Comparison of ENCODE assay signal across 8 cellular contexts in the genomic region with DNA sequence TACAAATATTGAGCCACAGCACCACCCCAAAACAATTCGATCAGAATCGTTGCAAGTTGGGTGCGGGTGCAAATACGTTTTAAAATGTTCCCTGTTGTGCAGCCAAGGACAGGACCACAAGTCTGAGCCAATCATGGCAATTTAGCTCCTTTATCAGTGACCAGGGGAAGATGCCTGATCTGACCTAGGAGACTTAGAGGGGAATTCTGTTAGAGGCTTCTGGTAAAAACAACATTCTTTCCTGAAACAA. TPM values are rescaled to one million over a fixed set of nuclear protein-coding genes. Genes with fewer than 3 reads are reported as not detected.
DNase-seq lines count a peak whose midpoint lies in the region; ATAC-seq, FAIRE-seq and TF ChIP-seq lines count a peak whose summit lies in the region.

No MANE protein-coding gene starts in this region.

- TF ChIP-seq CTCF in A549 (IDR thresholded peaks at IDR 0.05) (no peak), MCF 10A (IDR thresholded peaks at IDR 0.05; ENCODE audit: unreplicated experiment) (no peak)

- no peak for TF ChIP-seq EP300 in A549 (IDR thresholded peaks at IDR 0.05)

- no peaks in the 10 kb centered on the region for H3K9me3 ChIP-seq in A549
- H3K9me3 ChIP-seq in mononuclear cell (ENCODE audit: low read depth, low read length), result no peaks in the 10 kb centered on the region

- POLR2A ChIA-PET in A549 (lab: Yijun Ruan, JAX), result interaction anchor here (1.0 to 2.1 kb wide), 3 partner anchors 13 to 156 kb away, joined by 3 to 5 read pairs (median 5); partner anchors contain the start of gene PHF3
- POLR2A ChIA-PET in MCF 10A (lab: Yijun Ruan, JAX), result interaction anchor here (0.6 to 5.8 kb wide), 20 partner anchors 9 to 249 kb away, joined by 3 to 50 read pairs (median 4); partner anchors contain the start of gene PHF3

- CTCF ChIA-PET in A549 (lab: Yijun Ruan, JAX), result interaction anchor here (0.9 to 2.4 kb wide), 32 partner anchors 9 to 279 kb away, joined by 3 to 16 read pairs (median 5); partner anchors contain the start of gene PHF3
- CTCF ChIA-PET in MCF 10A (lab: Yijun Ruan, JAX), result interaction anchor here (0.7 to 6.4 kb wide), 43 partner anchors 9 to 248 kb away, joined by 3 to 61 read pairs (median 6); partner anchors contain the start of gene PHF3

- DNase-seq in A549 (ENCODE audit: low read depth in 1 of 2, low spot score in 1 of 2), result peak in 1 of 2 experiments; percentile 8
- DNase-seq in HK-2 (ENCODE audit: unreplicated experiment), result peak; percentile 19
- DNase-seq in MCF 10A (ENCODE audit: unreplicated experiment), result no peak
- DNase-seq in activated effector memory CD4-positive, alpha-beta T cell treated with anti-CD3 and anti-CD28 coated beads, Interleukin-2, amount 50 U/mL, for 16 hours, result no peak
- DNase-seq in dedifferentiated amniotic fluid mesenchymal stem cell (ENCODE audit: extremely low spot score), result no peak
- no peak for DNase-seq in DMS153 treated with DMSO at 0.1 percent for 48 hours (lab: John Stamatoyannopoulos, UW; ENCODE audit: unreplicated experiment)

- no peaks in the 10 kb centered on the region for H3K36me3 Mint-ChIP-seq in MCF 10A (ENCODE audit: insufficient read depth, unreplicated experiment)

- H3K27me3 Mint-ChIP-seq in MCF 10A (ENCODE audit: insufficient read depth, unreplicated experiment), result no peaks in the 10 kb centered on the region

- peaks cover 7% of the 10 kb centered on the region for H3K4me1 Mint-ChIP-seq in MCF 10A (ENCODE audit: insufficient read depth, unreplicated experiment)

- peak overlapping the region; percentile 90 for H3K4me2 ChIP-seq in A549

- WGBS in A549 (ENCODE audit: missing lambda C conversion rate), result 5% methylated on average over 4 of the region's 4 CpGs

- TF ChIP-seq RAD21 in A549 (conservative IDR thresholded peaks at IDR 0.05 in 1 of 2, IDR thresholded peaks at IDR 0.05 in 1 of 2), result no peak

- H3K4me3 Mint-ChIP-seq in MCF 10A (ENCODE audit: unreplicated experiment), result peak overlapping the region; percentile 72

- H3K4me1 ChIP-seq in A549, result peaks cover 10% of the 10 kb centered on the region; the same call in 2 of the 3 replicates
- H3K4me1 ChIP-seq in mononuclear cell (ENCODE audit: insufficient read depth, low read length), result peaks cover 10% of the 10 kb centered on the region

- peak overlapping the region; percentile 4 for H3K27ac Mint-ChIP-seq in MCF 10A (ENCODE audit: low read depth, unreplicated experiment)

- no peak for FAIRE-seq in A549 (lab: Jason Lieb, UNC)

- H3K4me3 ChIP-seq in A549 (peak overlapping the region; percentile 84), mononuclear cell (ENCODE audit: low read length) (peak overlapping the region; percentile 35)

- ATAC-seq in A549 (peak; percentile 78 to 81), GM19023 (IDR thresholded peaks at IDR 0.05; ENCODE audit: unreplicated experiment) (peak; percentile 9)

- TF ChIP-seq POLR2A in A549 (IDR thresholded peaks at IDR 0.05; ENCODE audit: low read length), result no peak

- BruUV-seq in MCF 10A (replicated peaks; lab: Mats Ljungman, UMichigan), result no TSS peak

- H3K9me3 Mint-ChIP-seq in MCF 10A (ENCODE audit: unreplicated experiment), result no peaks in the 10 kb centered on the region

- intact Hi-C loops in MCF 10A (cut with micrococcal nuclease), result loop anchor here (1.0 to 5.0 kb wide), 4 partner anchors 39 to 246 kb away; partner anchors contain the start of gene PHF3

- peak overlapping the region; percentile 85 to 88 for H3K27ac ChIP-seq in A549

- no peaks in the 10 kb centered on the region for H3K27me3 ChIP-seq in mononuclear cell (ENCODE audit: insufficient read depth, low read length)

TF ChIP-seq in A549, 52 proteins besides CTCF, POLR2A, EP300 and RAD21:
- TF ChIP-seq RFX5 (IDR thresholded peaks at IDR 0.05), result no peak
- no peak for TF ChIP-seq ESRRA (IDR thresholded peaks at IDR 0.05; ENCODE audit: borderline replicate concordance, low read length)
- no peak for TF ChIP-seq JUNB (IDR thresholded peaks at IDR 0.05)
- TF ChIP-seq RARB (CRISPR knock-in tag; IDR thresholded peaks at IDR 0.05), result no peak
- no peak for TF ChIP-seq GATA3 (IDR thresholded peaks at IDR 0.05; ENCODE audit: borderline replicate concordance)
- TF ChIP-seq E2F6 (IDR thresholded peaks at IDR 0.05; ENCODE audit: borderline replicate concordance, low read depth), result no peak
- TF ChIP-seq HOXB13 (CRISPR knock-in tag; IDR thresholded peaks at IDR 0.05; ENCODE audit: low read depth), result no peak
- no peak for TF ChIP-seq EHF (CRISPR knock-in tag; IDR thresholded peaks at IDR 0.05)
- no peak for TF ChIP-seq EHMT2 (IDR thresholded peaks at IDR 0.05; ENCODE audit: low read depth)
- no peak for TF ChIP-seq CHD4 (IDR thresholded peaks at IDR 0.05; ENCODE audit: borderline replicate concordance)
- TF ChIP-seq ELK1 (IDR thresholded peaks at IDR 0.05; ENCODE audit: low read depth, low read length), result no peak
- no peak for TF ChIP-seq HEYL (CRISPR knock-in tag; IDR thresholded peaks at IDR 0.05)
- TF ChIP-seq NPAS2 (CRISPR knock-in tag; IDR thresholded peaks at IDR 0.05; ENCODE audit: borderline replicate concordance), result no peak
- TF ChIP-seq MAZ (IDR thresholded peaks at IDR 0.05; ENCODE audit: borderline replicate concordance, low read depth, low read length), result no peak
- no peak for TF ChIP-seq KDM5A (IDR thresholded peaks at IDR 0.05)
- no peak for TF ChIP-seq HDAC2 (IDR thresholded peaks at IDR 0.05)
- TF ChIP-seq JUN (IDR thresholded peaks at IDR 0.05), result no peak
- TF ChIP-seq POLR2AphosphoS2 (conservative IDR thresholded peaks at IDR 0.05; ENCODE audit: low read length), result no peak

RNA-seq across cellular contexts. Expression of gene PTP4A1, which starts 25.6 kb away (rescaled TPM):
- polyA plus RNA-seq in A549 (2011; rRNA removed) (220 and 333 TPM in 2 replicates), A549 (2017; fragmentation: RNase III; extraction: RNeasy Plus Mini Kit Qiagen cat#74134 plus additional on column Dnase treatment) (152 to 179 TPM (median 166 TPM) in 3 replicates)
- polyA plus RNA-seq in A549 (2012; cell fraction: cytosol; rRNA removed), result 29.5 and 36.6 TPM in 2 replicates
- 3.5 and 15.9 TPM in 2 replicates for polyA plus RNA-seq in A549 (2012; cell fraction: nucleus; rRNA removed)
- polyA minus RNA-seq in A549 (2011; rRNA and poly(A)+ RNA removed), result 95.2 and 105 TPM in 2 replicates
- total RNA-seq in MCF 10A (2022) (239 and 382 TPM in 2 replicates), mononuclear cell (82.1 TPM)

RNA-seq across cellular contexts. Expression of gene PHF3, which starts 37.7 kb away (rescaled TPM):
- polyA plus RNA-seq in A549 (2011; rRNA removed) (19.5 and 28.4 TPM in 2 replicates), A549 (2017; fragmentation: RNase III; extraction: RNeasy Plus Mini Kit Qiagen cat#74134 plus additional on column Dnase treatment) (13.1 to 13.9 TPM (median 13.7 TPM) in 3 replicates)
- polyA plus RNA-seq in A549 (2012; cell fraction: cytosol; rRNA removed), result 2.7 and 2.8 TPM in 2 replicates
- polyA plus RNA-seq in A549 (2012; cell fraction: nucleus; rRNA removed), result 2.7 and 2.8 TPM in 2 replicates
- polyA minus RNA-seq in A549 (2011; rRNA and poly(A)+ RNA removed), result 18.1 and 18.2 TPM in 2 replicates
- total RNA-seq in MCF 10A (2022) (41.0 and 46.4 TPM in 2 replicates), mononuclear cell (189 TPM)
